22 cellular contexts compared by ENCODE assay signal in the genomic region with DNA sequence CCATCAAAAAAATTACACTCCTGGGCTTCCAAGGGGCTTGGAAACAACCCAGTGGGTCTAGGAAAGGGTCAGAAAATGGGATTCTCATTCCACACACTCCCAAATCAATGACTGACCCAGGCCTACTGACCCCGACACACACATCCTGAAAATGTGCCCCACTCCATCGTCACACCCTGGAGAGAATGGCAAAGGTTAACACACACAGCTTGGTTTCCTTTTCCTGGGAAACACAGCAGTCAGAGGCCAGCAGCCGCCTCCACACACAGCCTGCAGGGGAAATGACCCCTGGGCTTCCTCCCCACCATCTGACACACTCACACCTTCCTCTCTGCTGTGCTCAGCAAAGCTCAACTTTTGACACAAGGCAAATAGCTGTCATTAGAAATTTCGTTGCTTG. TPM values are rescaled to one million over a fixed set of nuclear protein-coding genes. Genes with fewer than 3 reads are reported as not detected.
DNase-seq lines count a peak whose midpoint lies in the region; ATAC-seq, FAIRE-seq and TF ChIP-seq lines count a peak whose summit lies in the region.
"Had no signal": no experiment of that assay in that cellular context is flagged by ENCODE, and none has a peak within 500 bp of the region (broad histone marks: within the 10 kb centered on the region; RNA-seq: fewer than 3 reads in every experiment).

No MANE protein-coding gene starts in this region.

- intact Hi-C loops in right lobe of liver (cut with DNase I) = no loop called here

- H3K27me3 ChIP-seq in right lobe of liver = no peaks in the 10 kb centered on the region
- no peaks in the 10 kb centered on the region for H3K27me3 ChIP-seq in small intestine (ENCODE audit: control insufficient read depth in 2 of 2, insufficient read depth in 2 of 2, low read length in 2 of 2)
- H3K27me3 ChIP-seq: sigmoid colon had no signal

- H3K4me1 Mint-ChIP-seq in brain = peaks cover 62% of the 10 kb centered on the region

- H3K27ac ChIP-seq in right lobe of liver (peak overlapping the region; percentile 7 to 48 (median 46)), small intestine (ENCODE audit: low read depth in 1 of 2, low read length in 1 of 2) (peak overlapping the region; percentile 46 to 74)
- H3K27ac ChIP-seq: epithelial cell of prostate, sigmoid colon had no signal

- H3K9me3 ChIP-seq in right lobe of liver = no peaks in the 10 kb centered on the region
- no peaks in the 10 kb centered on the region for H3K9me3 ChIP-seq in small intestine (ENCODE audit: control insufficient read depth, low read depth)
- H3K9me3 ChIP-seq: sigmoid colon had no signal

- peak; percentile 32 for DNase-seq in HuH-7 (ENCODE audit: low spot score)
- peak; percentile 60 to 63 (median 60) for DNase-seq in right lobe of liver
- peak; percentile 61 for DNase-seq in small intestine
- no peak for DNase-seq in activated gamma-delta T cell (lab: John Stamatoyannopoulos, UW)
- no peak for DNase-seq in hypothalamus (lab: John Stamatoyannopoulos, UW)
- DNase-seq: activated CD4-positive, alpha-beta T cell treated with anti-CD3 and anti-CD28 coated beads for 4 hours; activated naive CD8-positive, alpha-beta T cell treated with anti-CD3 and anti-CD28 coated beads, Interleukin-2, amount 50 U/mL, for 24 hours; activated T-cell treated with anti-CD3 and anti-CD28 coated beads, Interleukin-2, amount 50 U/mL, for 24 hours; GOT3; naive thymus-derived CD4-positive, alpha-beta T cell; NCI-H1105; NCI-H2171; NK-92 treated with Interleukin-12 subunit alpha and Interleukin-12 subunit beta, amount 100 ng/mL, for 24 hours; SHP77 treated with DMSO at 0.1 percent for 48 hours; sigmoid colon; stimulated activated CD4-positive, alpha-beta T cell treated with anti-CD3 and anti-CD28 coated beads, Interleukin-4, amount 100 ng/mL, for 24 hours had no signal

- peaks cover 4% of the 10 kb centered on the region for H3K27me3 Mint-ChIP-seq in brain
- H3K27me3 Mint-ChIP-seq: activated naive CD8-positive, alpha-beta T cell treated with anti-CD3 and anti-CD28 coated beads, Interleukin-2, amount 50 U/mL, for 24 hours; activated T-cell treated with anti-CD3 and anti-CD28 coated beads, Interleukin-2, amount 50 U/mL, for 24 hours had no signal

- TF ChIP-seq CTCF in brain (conservative IDR thresholded peaks at IDR 0.05) (no peak), right lobe of liver (IDR thresholded peaks at IDR 0.05) (peak in 1 of 4 donors; percentile 6)

- H3K36me3 ChIP-seq in right lobe of liver (no peaks in the 10 kb centered on the region), small intestine (ENCODE audit: control insufficient read depth in 2 of 2, insufficient read depth in 2 of 2, low read length in 2 of 2) (no peaks in the 10 kb centered on the region)
- H3K36me3 ChIP-seq: sigmoid colon had no signal

- peaks cover 6% of the 10 kb centered on the region for H3K36me3 Mint-ChIP-seq in brain
- H3K36me3 Mint-ChIP-seq: naive thymus-derived CD4-positive, alpha-beta T cell had no signal

- ATAC-seq in right lobe of liver (peak; percentile 74 to 88 (median 77)), SK-N-SH treated with all-trans-retinoic acid at 6 μM for 48 hours (no peak), GM21723 (IDR thresholded peaks at IDR 0.05; ENCODE audit: unreplicated experiment) (no peak)
- ATAC-seq: activated naive CD8-positive, alpha-beta T cell treated with anti-CD3 and anti-CD28 coated beads, Interleukin-2, amount 50 U/mL, for 24 hours; naive thymus-derived CD4-positive, alpha-beta T cell had no signal

- no peak for FAIRE-seq in small intestine (lab: Jason Lieb, UNC)
- FAIRE-seq: keratinocyte had no signal

- H3K9me3 Mint-ChIP-seq in brain = no peaks in the 10 kb centered on the region
- H3K9me3 Mint-ChIP-seq: activated naive CD8-positive, alpha-beta T cell treated with anti-CD3 and anti-CD28 coated beads, Interleukin-2, amount 50 U/mL, for 24 hours; activated T-cell treated with anti-CD3 and anti-CD28 coated beads, Interleukin-2, amount 50 U/mL, for 24 hours; naive thymus-derived CD4-positive, alpha-beta T cell; T-helper 2 cell treated with Interferon-gamma antibody and Interleukin-4, amounts not matched to agents 5 μg/mL and 100 μg/mL, for 36 hours had no signal

- H3K4me3 ChIP-seq in right lobe of liver (no peak overlapping the region), small intestine (ENCODE audit: low read depth in 1 of 2, low read length in 2 of 2) (no peak overlapping the region)
- H3K4me3 ChIP-seq: sigmoid colon had no signal

- WGBS in right lobe of liver (ENCODE audit: insufficient coverage, low coverage, low lambda C conversion rate, missing lambda C conversion rate) = 3% methylated on average over 4 of the region's 4 CpGs
- WGBS in small intestine, 3 donors = 15 to 34% (median 17%) methylated on average over 4 of the region's 4 CpGs

- TF ChIP-seq POLR2A in right lobe of liver (IDR thresholded peaks at IDR 0.05) = no peak

- H3K4me3 Mint-ChIP-seq in brain = peak overlapping the region in 1 of 5 experiments; percentile 1
- H3K4me3 Mint-ChIP-seq: activated naive CD8-positive, alpha-beta T cell treated with anti-CD3 and anti-CD28 coated beads, Interleukin-2, amount 50 U/mL, for 24 hours; activated T-cell treated with anti-CD3 and anti-CD28 coated beads, Interleukin-2, amount 50 U/mL, for 24 hours; naive thymus-derived CD4-positive, alpha-beta T cell; T-helper 2 cell treated with Interferon-gamma antibody and Interleukin-4, amounts not matched to agents 5 μg/mL and 100 μg/mL, for 36 hours had no signal

- peak overlapping the region in 3 of 5 experiments; percentile 19 to 89 (median 39) for H3K27ac Mint-ChIP-seq in brain
- H3K27ac Mint-ChIP-seq: activated naive CD8-positive, alpha-beta T cell treated with anti-CD3 and anti-CD28 coated beads, Interleukin-2, amount 50 U/mL, for 24 hours; activated T-cell treated with anti-CD3 and anti-CD28 coated beads, Interleukin-2, amount 50 U/mL, for 24 hours; naive thymus-derived CD4-positive, alpha-beta T cell; T-helper 2 cell treated with Interferon-gamma antibody and Interleukin-4, amounts not matched to agents 5 μg/mL and 100 μg/mL, for 36 hours had no signal

- H3K4me1 ChIP-seq in right lobe of liver (peaks cover 0 to 40% (median 14%) of the 10 kb centered on the region in 4 donors), small intestine (ENCODE audit: control insufficient read depth in 2 of 2, insufficient read depth in 1 of 2, low read depth in 1 of 2, low read length in 1 of 2) (peaks cover 3 to 9% of the 10 kb centered on the region in 2 donors)

TF ChIP-seq in SK-N-SH treated with all-trans-retinoic acid at 6 μM for 48 hours, 23 proteins besides CTCF, POLR2A, EP300 and RAD21 (continues in another document):
- TF ChIP-seq BACH2 (CRISPR knock-in tag; IDR thresholded peaks at IDR 0.05; ENCODE audit: borderline replicate concordance) (no peak), CSDC2 (CRISPR knock-in tag; IDR thresholded peaks at IDR 0.05) (no peak), ZC3H10 (CRISPR knock-in tag; IDR thresholded peaks at IDR 0.05) (no peak), ZNF565 (CRISPR knock-in tag; conservative IDR thresholded peaks at IDR 0.05; ENCODE audit: low read depth) (no peak), ARNTL (CRISPR knock-in tag; IDR thresholded peaks at IDR 0.05; ENCODE audit: borderline replicate concordance, low read depth) (no peak), OSR1 (CRISPR knock-in tag; IDR thresholded peaks at IDR 0.05) (no peak)
- TF ChIP-seq, protein P1, sequence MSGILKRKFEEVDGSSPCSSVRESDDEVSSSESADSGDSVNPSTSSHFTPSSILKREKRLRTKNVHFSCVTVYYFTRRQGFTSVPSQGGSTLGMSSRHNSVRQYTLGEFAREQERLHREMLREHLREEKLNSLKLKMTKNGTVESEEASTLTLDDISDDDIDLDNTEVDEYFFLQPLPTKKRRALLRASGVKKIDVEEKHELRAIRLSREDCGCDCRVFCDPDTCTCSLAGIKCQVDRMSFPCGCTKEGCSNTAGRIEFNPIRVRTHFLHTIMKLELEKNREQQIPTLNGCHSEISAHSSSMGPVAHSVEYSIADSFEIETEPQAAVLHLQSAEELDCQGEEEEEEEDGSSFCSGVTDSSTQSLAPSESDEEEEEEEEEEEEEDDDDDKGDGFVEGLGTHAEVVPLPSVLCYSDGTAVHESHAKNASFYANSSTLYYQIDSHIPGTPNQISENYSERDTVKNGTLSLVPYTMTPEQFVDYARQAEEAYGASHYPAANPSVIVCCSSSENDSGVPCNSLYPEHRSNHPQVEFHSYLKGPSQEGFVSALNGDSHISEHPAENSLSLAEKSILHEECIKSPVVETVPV (CRISPR knock-in tag; IDR thresholded peaks at IDR 0.05) = no peak
- TF ChIP-seq, protein P2, sequence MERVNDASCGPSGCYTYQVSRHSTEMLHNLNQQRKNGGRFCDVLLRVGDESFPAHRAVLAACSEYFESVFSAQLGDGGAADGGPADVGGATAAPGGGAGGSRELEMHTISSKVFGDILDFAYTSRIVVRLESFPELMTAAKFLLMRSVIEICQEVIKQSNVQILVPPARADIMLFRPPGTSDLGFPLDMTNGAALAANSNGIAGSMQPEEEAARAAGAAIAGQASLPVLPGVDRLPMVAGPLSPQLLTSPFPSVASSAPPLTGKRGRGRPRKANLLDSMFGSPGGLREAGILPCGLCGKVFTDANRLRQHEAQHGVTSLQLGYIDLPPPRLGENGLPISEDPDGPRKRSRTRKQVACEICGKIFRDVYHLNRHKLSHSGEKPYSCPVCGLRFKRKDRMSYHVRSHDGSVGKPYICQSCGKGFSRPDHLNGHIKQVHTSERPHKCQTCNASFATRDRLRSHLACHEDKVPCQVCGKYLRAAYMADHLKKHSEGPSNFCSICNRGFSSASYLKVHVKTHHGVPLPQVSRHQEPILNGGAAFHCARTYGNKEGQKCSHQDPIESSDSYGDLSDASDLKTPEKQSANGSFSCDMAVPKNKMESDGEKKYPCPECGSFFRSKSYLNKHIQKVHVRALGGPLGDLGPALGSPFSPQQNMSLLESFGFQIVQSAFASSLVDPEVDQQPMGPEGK (CRISPR knock-in tag; IDR thresholded peaks at IDR 0.05; ENCODE audit: borderline replicate concordance) = no peak
- TF ChIP-seq, protein P3, sequence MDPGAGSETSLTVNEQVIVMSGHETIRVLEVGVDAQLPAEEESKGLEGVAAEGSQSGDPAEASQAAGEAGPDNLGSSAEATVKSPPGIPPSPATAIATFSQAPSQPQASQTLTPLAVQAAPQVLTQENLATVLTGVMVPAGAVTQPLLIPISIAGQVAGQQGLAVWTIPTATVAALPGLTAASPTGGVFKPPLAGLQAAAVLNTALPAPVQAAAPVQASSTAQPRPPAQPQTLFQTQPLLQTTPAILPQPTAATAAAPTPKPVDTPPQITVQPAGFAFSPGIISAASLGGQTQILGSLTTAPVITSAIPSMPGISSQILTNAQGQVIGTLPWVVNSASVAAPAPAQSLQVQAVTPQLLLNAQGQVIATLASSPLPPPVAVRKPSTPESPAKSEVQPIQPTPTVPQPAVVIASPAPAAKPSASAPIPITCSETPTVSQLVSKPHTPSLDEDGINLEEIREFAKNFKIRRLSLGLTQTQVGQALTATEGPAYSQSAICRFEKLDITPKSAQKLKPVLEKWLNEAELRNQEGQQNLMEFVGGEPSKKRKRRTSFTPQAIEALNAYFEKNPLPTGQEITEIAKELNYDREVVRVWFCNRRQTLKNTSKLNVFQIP (CRISPR knock-in tag; IDR thresholded peaks at IDR 0.05; ENCODE audit: borderline replicate concordance, low read depth) = no peak

RNA-seq across cellular contexts. Expression of a gene that starts 42.9 kb away (rescaled TPM):
- polyA plus RNA-seq in brain (ENCODE audit: insufficient read depth, low read depth, low replicate concordance) = 43.1 TPM
- total RNA-seq in right lobe of liver = 10 to 100 TPM in 3 of 6 experiments, 1 to 10 TPM in 3; 3.0 to 38.3 (median 10.0) TPM
- 1 to 10 TPM; 2.2 to 9.1 (median 8.4) TPM for polyA plus RNA-seq in small intestine

Comparison
In these comparisons a context has a peak if more than half of its experiments do, and no peak if none do; other contexts are left out.
1. DNase-seq: peak in HuH-7 (single experiment), right lobe of liver (3 of 3) and small intestine (single experiment); none in activated gamma-delta T cell (single experiment) and hypothalamus (0 of 51).
2. ATAC-seq: peak in right lobe of liver (4 of 4); none in SK-N-SH treated with all-trans-retinoic acid at 6 μM for 48 hours (single experiment) and GM21723 (single experiment).